37 cellular contexts compared by ENCODE assay signal in the genomic region with DNA sequence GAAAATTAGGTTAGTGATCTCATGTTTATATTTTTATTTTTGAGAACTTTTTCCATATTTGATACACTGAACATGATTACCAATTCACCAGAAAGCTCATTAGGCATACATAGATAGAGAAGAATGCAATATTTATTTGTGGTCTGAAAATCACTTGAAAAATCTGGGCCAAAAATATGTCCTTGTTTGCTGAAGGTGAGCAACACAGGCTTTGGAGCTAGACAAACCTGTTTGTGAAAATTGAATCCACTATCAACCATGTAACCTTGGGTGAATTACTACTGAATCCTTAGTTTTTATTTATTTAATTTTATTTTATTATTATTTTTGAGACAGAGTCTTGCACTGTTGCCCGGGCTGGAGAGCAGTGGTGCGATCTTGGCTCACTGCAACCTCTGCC. TPM values are rescaled to one million over a fixed set of nuclear protein-coding genes. Genes with fewer than 3 reads are reported as not detected.
"Had no signal": no experiment of that assay in that cellular context is flagged by ENCODE, and none has a peak within 500 bp of the region (broad histone marks: within the 10 kb centered on the region; RNA-seq: fewer than 3 reads in every experiment).

No MANE protein-coding gene starts in this region.

- H3K9ac ChIP-seq: KMS-11 had no signal

- H3K4me3 ChIP-seq: MG63 had no signal

- H3K36me3 ChIP-seq: MG63 had no signal

- H3K27ac ChIP-seq: KMS-11 had no signal

- H3K9me3 ChIP-seq: MG63 had no signal

- DNase-seq: Karpas-422, Kasumi-1, KBM-7, KG1, MG63, MM.1S, MV-4-11, NCI-H1048, NCI-H1092, NCI-H1092 treated with DMSO at 0.1 percent for 48 hours, NCI-H1105, NCI-H1105 treated with DMSO at 0.1 percent for 48 hours, NCI-H1417, NCI-H1417 treated with DMSO at 0.1 percent for 48 hours, NCI-H1436, NCI-H1436 treated with DMSO at 0.1 percent for 48 hours, NCI-H146, NCI-H1694, NCI-H1694 treated with DMSO at 0.1 percent for 48 hours, NCI-H187, NCI-H187 treated with DMSO at 0.1 percent for 48 hours, NCI-H1930, NCI-H2029, NCI-H2029 treated with DMSO at 0.1 percent for 48 hours, NCI-H2081, NCI-H2081 treated with DMSO at 0.1 percent for 48 hours, NCI-H2107, NCI-H2171, NCI-H2171 treated with DMSO at 0.1 percent for 48 hours, NCI-H2227 treated with DMSO at 0.1 percent for 48 hours, NCI-H226, NCI-H345, NCI-H446, NCI-H446 treated with DMSO at 0.1 percent for 48 hours had no signal

- H3K4me2 ChIP-seq: KMS-11 had no signal

- H3K27me3 ChIP-seq: MG63 had no signal

RNA-seq across cellular contexts. Expression of gene ZSWIM2, which starts 46.5 kb away (rescaled TPM):
- total RNA-seq: M059J, MCF 10A had no signal
